1 cellular context compared by ENCODE assay signal in the genomic region with DNA sequence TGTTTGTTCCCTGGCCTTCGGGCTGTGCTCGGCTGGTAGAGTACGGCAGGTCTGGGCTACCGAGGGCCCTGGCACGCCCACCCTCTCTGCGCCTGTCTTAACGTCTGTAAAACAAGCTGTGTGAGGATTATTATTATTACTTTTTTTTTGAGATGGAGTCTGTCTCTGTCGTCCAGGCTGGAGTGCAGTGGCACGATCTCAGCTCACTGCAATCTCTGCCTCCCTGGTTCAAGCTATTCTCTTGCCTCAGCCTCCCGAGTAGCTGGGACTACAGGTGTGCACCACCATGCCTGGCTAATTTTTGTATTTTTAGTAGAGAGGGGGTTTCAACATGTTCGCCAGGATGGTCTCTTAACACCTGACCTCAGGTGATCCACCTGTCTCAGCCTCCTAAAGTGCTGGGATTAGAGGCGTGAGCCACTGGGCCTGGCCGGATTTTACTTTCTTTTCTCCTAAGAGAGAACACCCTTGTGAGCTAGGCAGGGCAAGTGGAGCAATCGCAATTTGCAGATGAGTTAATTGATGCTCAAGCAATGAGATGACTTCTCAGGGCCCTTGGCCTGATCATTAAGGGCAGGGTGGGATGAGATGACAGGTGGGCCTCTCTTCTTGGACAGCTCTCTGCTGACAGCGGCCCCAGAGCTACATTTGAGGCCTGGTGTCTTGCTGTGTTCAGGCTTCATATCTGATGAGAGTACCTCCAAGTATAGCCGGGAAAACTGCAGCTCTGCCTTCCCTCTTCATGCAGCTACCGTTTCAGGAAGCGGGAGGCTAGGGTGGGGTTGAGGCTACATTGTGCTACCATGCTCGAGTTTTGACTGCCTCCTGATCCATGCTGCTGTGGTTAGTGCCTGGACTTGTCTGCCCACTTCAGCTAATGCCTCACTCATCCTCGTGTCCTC.
A peak's percentile ranks its signal among the peaks of the same experiment; 100 is the strongest.
TF ChIP-seq lines count a peak whose summit lies in the region.

No MANE protein-coding gene starts in this region.

TF ChIP-seq in HEK293, 187 proteins besides CTCF, POLR2A, EP300 and RAD21 (continued from another document):
- TF ChIP-seq, protein P1, sequence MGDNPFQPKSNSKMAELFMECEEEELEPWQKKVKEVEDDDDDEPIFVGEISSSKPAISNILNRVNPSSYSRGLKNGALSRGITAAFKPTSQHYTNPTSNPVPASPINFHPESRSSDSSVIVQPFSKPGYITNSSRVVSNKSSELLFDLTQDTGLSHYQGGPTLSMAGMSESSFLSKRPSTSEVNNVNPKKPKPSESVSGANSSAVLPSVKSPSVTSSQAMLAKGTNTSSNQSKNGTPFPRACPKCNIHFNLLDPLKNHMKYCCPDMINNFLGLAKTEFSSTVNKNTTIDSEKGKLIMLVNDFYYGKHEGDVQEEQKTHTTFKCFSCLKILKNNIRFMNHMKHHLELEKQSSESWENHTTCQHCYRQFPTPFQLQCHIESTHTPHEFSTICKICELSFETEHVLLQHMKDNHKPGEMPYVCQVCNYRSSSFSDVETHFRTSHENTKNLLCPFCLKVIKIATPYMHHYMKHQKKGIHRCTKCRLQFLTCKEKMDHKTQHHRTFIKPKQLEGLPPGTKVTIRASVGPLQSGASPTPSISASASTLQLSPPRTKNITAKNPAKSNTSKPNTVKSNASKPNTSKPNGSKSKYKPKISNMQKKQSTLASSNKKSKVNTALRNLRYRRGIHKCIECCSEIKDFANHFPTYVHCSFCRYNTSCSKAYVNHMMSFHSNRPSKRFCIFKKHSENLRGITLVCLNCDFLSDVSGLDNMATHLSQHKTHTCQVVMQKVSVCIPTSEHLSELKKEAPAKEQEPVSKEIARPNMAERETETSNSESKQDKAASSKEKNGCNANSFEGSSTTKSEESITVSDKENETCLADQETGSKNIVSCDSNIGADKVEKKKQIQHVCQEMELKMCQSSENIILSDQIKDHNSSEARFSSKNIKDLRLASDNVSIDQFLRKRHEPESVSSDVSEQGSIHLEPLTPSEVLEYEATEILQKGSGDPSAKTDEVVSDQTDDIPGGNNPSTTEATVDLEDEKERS (tag by site-specific recombination; IDR thresholded peaks at IDR 0.05), result peak; percentile 51; the same call in 1 of the 2 replicates
- TF ChIP-seq ZNF23 (tag by site-specific recombination; IDR thresholded peaks at IDR 0.05; ENCODE audit: borderline replicate concordance), result no peak
- no peak for TF ChIP-seq ZNF394 (tag by site-specific recombination; IDR thresholded peaks at IDR 0.05; ENCODE audit: borderline replicate concordance)
- TF ChIP-seq ZBTB48 (tag by site-specific recombination; IDR thresholded peaks at IDR 0.05), result no peak
- TF ChIP-seq ZNF433 (tag by site-specific recombination; IDR thresholded peaks at IDR 0.05; ENCODE audit: low read depth), result no peak
- TF ChIP-seq ZNF792 (tag by site-specific recombination; IDR thresholded peaks at IDR 0.05), result no peak
- no peak for TF ChIP-seq ZIC2 (tag by site-specific recombination; IDR thresholded peaks at IDR 0.05)
- TF ChIP-seq ZNF2 (tag by site-specific recombination; IDR thresholded peaks at IDR 0.05), result no peak
- TF ChIP-seq, protein P2, sequence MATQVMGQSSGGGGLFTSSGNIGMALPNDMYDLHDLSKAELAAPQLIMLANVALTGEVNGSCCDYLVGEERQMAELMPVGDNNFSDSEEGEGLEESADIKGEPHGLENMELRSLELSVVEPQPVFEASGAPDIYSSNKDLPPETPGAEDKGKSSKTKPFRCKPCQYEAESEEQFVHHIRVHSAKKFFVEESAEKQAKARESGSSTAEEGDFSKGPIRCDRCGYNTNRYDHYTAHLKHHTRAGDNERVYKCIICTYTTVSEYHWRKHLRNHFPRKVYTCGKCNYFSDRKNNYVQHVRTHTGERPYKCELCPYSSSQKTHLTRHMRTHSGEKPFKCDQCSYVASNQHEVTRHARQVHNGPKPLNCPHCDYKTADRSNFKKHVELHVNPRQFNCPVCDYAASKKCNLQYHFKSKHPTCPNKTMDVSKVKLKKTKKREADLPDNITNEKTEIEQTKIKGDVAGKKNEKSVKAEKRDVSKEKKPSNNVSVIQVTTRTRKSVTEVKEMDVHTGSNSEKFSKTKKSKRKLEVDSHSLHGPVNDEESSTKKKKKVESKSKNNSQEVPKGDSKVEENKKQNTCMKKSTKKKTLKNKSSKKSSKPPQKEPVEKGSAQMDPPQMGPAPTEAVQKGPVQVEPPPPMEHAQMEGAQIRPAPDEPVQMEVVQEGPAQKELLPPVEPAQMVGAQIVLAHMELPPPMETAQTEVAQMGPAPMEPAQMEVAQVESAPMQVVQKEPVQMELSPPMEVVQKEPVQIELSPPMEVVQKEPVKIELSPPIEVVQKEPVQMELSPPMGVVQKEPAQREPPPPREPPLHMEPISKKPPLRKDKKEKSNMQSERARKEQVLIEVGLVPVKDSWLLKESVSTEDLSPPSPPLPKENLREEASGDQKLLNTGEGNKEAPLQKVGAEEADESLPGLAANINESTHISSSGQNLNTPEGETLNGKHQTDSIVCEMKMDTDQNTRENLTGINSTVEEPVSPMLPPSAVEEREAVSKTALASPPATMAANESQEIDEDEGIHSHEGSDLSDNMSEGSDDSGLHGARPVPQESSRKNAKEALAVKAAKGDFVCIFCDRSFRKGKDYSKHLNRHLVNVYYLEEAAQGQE (tag by site-specific recombination; IDR thresholded peaks at IDR 0.05), result no peak
- TF ChIP-seq ZNF521 (tag by site-specific recombination; IDR thresholded peaks at IDR 0.05), result no peak
- no peak for TF ChIP-seq ZNF473 (tag by site-specific recombination; IDR thresholded peaks at IDR 0.05)
- peak; percentile 42; the same call in 1 of the 2 replicates for TF ChIP-seq ZNF777 (tag by site-specific recombination; IDR thresholded peaks at IDR 0.05; ENCODE audit: borderline replicate concordance)
- no peak for TF ChIP-seq ZNF549 (tag by site-specific recombination; IDR thresholded peaks at IDR 0.05)
- TF ChIP-seq ZEB2 (tag by site-specific recombination; IDR thresholded peaks at IDR 0.05), result no peak
- TF ChIP-seq, protein P3, sequence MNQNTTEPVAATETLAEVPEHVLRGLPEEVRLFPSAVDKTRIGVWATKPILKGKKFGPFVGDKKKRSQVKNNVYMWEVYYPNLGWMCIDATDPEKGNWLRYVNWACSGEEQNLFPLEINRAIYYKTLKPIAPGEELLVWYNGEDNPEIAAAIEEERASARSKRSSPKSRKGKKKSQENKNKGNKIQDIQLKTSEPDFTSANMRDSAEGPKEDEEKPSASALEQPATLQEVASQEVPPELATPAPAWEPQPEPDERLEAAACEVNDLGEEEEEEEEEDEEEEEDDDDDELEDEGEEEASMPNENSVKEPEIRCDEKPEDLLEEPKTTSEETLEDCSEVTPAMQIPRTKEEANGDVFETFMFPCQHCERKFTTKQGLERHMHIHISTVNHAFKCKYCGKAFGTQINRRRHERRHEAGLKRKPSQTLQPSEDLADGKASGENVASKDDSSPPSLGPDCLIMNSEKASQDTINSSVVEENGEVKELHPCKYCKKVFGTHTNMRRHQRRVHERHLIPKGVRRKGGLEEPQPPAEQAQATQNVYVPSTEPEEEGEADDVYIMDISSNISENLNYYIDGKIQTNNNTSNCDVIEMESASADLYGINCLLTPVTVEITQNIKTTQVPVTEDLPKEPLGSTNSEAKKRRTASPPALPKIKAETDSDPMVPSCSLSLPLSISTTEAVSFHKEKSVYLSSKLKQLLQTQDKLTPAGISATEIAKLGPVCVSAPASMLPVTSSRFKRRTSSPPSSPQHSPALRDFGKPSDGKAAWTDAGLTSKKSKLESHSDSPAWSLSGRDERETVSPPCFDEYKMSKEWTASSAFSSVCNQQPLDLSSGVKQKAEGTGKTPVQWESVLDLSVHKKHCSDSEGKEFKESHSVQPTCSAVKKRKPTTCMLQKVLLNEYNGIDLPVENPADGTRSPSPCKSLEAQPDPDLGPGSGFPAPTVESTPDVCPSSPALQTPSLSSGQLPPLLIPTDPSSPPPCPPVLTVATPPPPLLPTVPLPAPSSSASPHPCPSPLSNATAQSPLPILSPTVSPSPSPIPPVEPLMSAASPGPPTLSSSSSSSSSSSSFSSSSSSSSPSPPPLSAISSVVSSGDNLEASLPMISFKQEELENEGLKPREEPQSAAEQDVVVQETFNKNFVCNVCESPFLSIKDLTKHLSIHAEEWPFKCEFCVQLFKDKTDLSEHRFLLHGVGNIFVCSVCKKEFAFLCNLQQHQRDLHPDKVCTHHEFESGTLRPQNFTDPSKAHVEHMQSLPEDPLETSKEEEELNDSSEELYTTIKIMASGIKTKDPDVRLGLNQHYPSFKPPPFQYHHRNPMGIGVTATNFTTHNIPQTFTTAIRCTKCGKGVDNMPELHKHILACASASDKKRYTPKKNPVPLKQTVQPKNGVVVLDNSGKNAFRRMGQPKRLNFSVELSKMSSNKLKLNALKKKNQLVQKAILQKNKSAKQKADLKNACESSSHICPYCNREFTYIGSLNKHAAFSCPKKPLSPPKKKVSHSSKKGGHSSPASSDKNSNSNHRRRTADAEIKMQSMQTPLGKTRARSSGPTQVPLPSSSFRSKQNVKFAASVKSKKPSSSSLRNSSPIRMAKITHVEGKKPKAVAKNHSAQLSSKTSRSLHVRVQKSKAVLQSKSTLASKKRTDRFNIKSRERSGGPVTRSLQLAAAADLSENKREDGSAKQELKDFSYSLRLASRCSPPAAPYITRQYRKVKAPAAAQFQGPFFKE (tag by site-specific recombination; IDR thresholded peaks at IDR 0.05; ENCODE audit: borderline replicate concordance), result 0 out of 2 replicates have a peak, but pooled peaks have one; percentile 67
- TF ChIP-seq ZNF768 (tag by site-specific recombination; IDR thresholded peaks at IDR 0.05), result peak; percentile 91; the same call in 1 of the 2 replicates
- 0 out of 2 replicates have a peak, but pooled peaks have one; percentile 3 for TF ChIP-seq KLF7 (tag by site-specific recombination; IDR thresholded peaks at IDR 0.05; ENCODE audit: borderline replicate concordance)
- TF ChIP-seq, protein P4, sequence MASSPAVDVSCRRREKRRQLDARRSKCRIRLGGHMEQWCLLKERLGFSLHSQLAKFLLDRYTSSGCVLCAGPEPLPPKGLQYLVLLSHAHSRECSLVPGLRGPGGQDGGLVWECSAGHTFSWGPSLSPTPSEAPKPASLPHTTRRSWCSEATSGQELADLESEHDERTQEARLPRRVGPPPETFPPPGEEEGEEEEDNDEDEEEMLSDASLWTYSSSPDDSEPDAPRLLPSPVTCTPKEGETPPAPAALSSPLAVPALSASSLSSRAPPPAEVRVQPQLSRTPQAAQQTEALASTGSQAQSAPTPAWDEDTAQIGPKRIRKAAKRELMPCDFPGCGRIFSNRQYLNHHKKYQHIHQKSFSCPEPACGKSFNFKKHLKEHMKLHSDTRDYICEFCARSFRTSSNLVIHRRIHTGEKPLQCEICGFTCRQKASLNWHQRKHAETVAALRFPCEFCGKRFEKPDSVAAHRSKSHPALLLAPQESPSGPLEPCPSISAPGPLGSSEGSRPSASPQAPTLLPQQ (tag by site-specific recombination; IDR thresholded peaks at IDR 0.05), result 0 out of 2 replicates have a peak, but pooled peaks have one; percentile 40
- TF ChIP-seq ZBTB21 (tag by site-specific recombination; IDR thresholded peaks at IDR 0.05), result no peak
- TF ChIP-seq HOXC10 (CRISPR knock-in tag; IDR thresholded peaks at IDR 0.05), result no peak
- peak; percentile 1; the same call in 1 of the 2 replicates for TF ChIP-seq ZBTB8A (tag by site-specific recombination; IDR thresholded peaks at IDR 0.05)
- TF ChIP-seq ZNF48 (tag by site-specific recombination; IDR thresholded peaks at IDR 0.05), result no peak
- 0 out of 2 replicates have a peak, but pooled peaks have one; percentile 25 for TF ChIP-seq ZFP37 (tag by site-specific recombination; IDR thresholded peaks at IDR 0.05)
- no peak for TF ChIP-seq ZFP3 (tag by site-specific recombination; IDR thresholded peaks at IDR 0.05; ENCODE audit: low read depth)
- TF ChIP-seq ZNF416 (tag by site-specific recombination; IDR thresholded peaks at IDR 0.05), result no peak
